7 cellular contexts compared by ENCODE assay signal in genomic region chr2:155377178-155377780, GRCh38.
DNase-seq lines count a peak whose midpoint lies in the region; TF ChIP-seq lines count a peak whose summit lies in the region.

No MANE protein-coding gene starts in this region.

- H3K36me3 ChIP-seq in esophagus squamous epithelium (no peaks in the 10 kb centered on the region), tibial artery (no peaks in the 10 kb centered on the region)

- 61 to 67% methylated on average over 6 of the region's 6 CpGs for WGBS in esophagus squamous epithelium, 2 donors

- DNase-seq in GM04503 (ENCODE audit: low read depth) = peak; percentile 3
- DNase-seq in KBM-7 = peak; percentile 34
- DNase-seq in SK-MEL-5 (ENCODE audit: low read depth, low spot score) = peak; percentile 64
- DNase-seq in globus pallidus (ENCODE audit: low spot score) = peak; percentile 48
- no peak for DNase-seq in activated CD8-positive, alpha-beta memory T cell treated with anti-CD3 and anti-CD28 coated beads for 24 hours
- no peak for DNase-seq in esophagus squamous epithelium (lab: John Stamatoyannopoulos, UW)
- DNase-seq in tibial artery = no peak

- H3K4me1 ChIP-seq in esophagus squamous epithelium (no peaks in the 10 kb centered on the region), tibial artery (no peaks in the 10 kb centered on the region)

- H3K27me3 ChIP-seq in esophagus squamous epithelium (no peaks in the 10 kb centered on the region), tibial artery (no peaks in the 10 kb centered on the region)

- H3K27ac ChIP-seq in esophagus squamous epithelium (no peak overlapping the region), tibial artery (no peak overlapping the region)

- H3K4me3 ChIP-seq in esophagus squamous epithelium = no peak overlapping the region
- H3K4me3 ChIP-seq in tibial artery = no peak overlapping the region

- in situ Hi-C loops in KBM-7 (cut with MboI; ENCODE audit: low pct_unique_long_range_greater_than_20kb, low sequenced_read_pairs) = no loop called here
- in situ Hi-C loops in SK-MEL-5 (cut with HindIII; ENCODE audit: low pct_unique_long_range_greater_than_20kb, low sequenced_read_pairs) = loop anchor here (25.0 kb wide), 1 partner anchor 460 kb away; no protein-coding TSS in a partner anchor

- TF ChIP-seq CTCF in esophagus squamous epithelium (IDR thresholded peaks at IDR 0.05) = peak in 3 of 6 experiments; percentile 20 to 60 (median 29)
- TF ChIP-seq CTCF in tibial artery (IDR thresholded peaks at IDR 0.05) = peak in 1 of 2 experiments; percentile 26

- intact Hi-C loops in esophagus squamous epithelium (cut with DNase I) = no loop called here
- intact Hi-C loops in tibial artery (cut with DNase I; ENCODE audit: low total_unique reads) = no loop called here

- TF ChIP-seq POLR2A in esophagus squamous epithelium (IDR thresholded peaks at IDR 0.05) = no peak

- no peaks in the 10 kb centered on the region for H3K9me3 ChIP-seq in esophagus squamous epithelium
- H3K9me3 ChIP-seq in tibial artery = no peaks in the 10 kb centered on the region

Comparison
In these comparisons a context has a peak if more than half of its experiments do, and no peak if none do; other contexts are left out.
1. DNase-seq: peak in GM04503 (single experiment), KBM-7 (single experiment), SK-MEL-5 (single experiment) and globus pallidus (single experiment); none in activated CD8-positive, alpha-beta memory T cell treated with anti-CD3 and anti-CD28 coated beads for 24 hours (single experiment), esophagus squamous epithelium (single experiment) and tibial artery (0 of 2).